Comparison of ENCODE assay signal across 7 cellular contexts in the genomic region with DNA sequence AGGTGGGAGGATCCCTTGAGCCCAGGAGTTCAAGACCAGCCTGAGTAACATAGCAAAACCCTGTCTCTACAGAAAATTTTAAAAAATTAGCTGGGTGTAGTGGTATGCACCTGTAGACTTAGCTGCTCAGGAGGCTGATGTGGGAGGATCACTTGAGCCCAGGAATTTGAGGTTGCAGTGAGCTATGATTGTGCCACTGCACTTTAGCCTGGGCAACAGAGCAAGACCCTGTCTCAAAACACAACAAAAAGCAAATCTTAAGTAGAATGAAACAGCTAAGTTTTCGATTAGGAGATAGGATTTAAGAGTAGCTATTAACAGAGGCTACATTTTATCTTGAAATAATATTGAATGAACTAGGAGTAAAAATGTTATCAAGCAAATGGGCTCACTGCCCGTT. TPM values are rescaled to one million over a fixed set of nuclear protein-coding genes. Genes with fewer than 3 reads are reported as not detected.
DNase-seq lines count a peak whose midpoint lies in the region; ATAC-seq, FAIRE-seq and TF ChIP-seq lines count a peak whose summit lies in the region.
"Not testable (repeated sequence)": the region's sequence is repeated elsewhere in the genome, so short reads cannot be mapped to it uniquely, and the experiment has no call there.

No MANE protein-coding gene starts in this region.

- not testable (repeated sequence) for H3K23ac ChIP-seq in H1 (ENCODE audit: insufficient read length)

- H3K9me3 ChIP-seq in CD4-positive, alpha-beta T cell (ENCODE audit: control insufficient read depth, low read length); HEK293 (ENCODE audit: control insufficient read depth, insufficient read depth, low read depth, low read length); H1 (ENCODE audit: insufficient read depth in 2 of 2, low read depth in 1 of 2, low read length in 1 of 2); HepG2 (ENCODE audit: low read length): not testable (repeated sequence)

- H3K9ac ChIP-seq in H1 (replicated peaks in 1 of 4; ENCODE audit: extremely low read depth in 1 of 4, low read depth in 3 of 4, low read length in 3 of 4); HepG2 (ENCODE audit: insufficient read depth, low read depth, low read length): not testable (repeated sequence)

- not testable (repeated sequence) for H3K4ac ChIP-seq in H1 (replicated peaks; ENCODE audit: insufficient read length, low read depth, low read length)

- H3K27ac Mint-ChIP-seq in CD4-positive, alpha-beta T cell; WTC11; activated CD4-positive, alpha-beta T cell treated with anti-CD3 and anti-CD28 coated beads, Interleukin-2, amount 10 ng/mL, durations not matched to agents 24 days and 14 days; neural crest cell (ENCODE audit: unreplicated experiment): not testable (repeated sequence)

- not testable (repeated sequence) for H3K9me3 Mint-ChIP-seq in CD4-positive, alpha-beta T cell; WTC11; activated CD4-positive, alpha-beta T cell treated with anti-CD3 and anti-CD28 coated beads, Interleukin-2, amount 10 ng/mL, durations not matched to agents 24 days and 14 days; neural crest cell

- BruUV-seq in HepG2 (replicated peaks; lab: Mats Ljungman, UMichigan) = not testable (repeated sequence)

- not testable (repeated sequence) for DNase-seq in CD4-positive, alpha-beta T cell; WTC11 (ENCODE audit: low spot score); H1 (ENCODE audit: low read depth in 1 of 2, low spot score in 2 of 2); HepG2 (ENCODE audit: low spot score); neural crest cell (ENCODE audit: low read depth, low spot score)
- peak; percentile 27 for DNase-seq in activated CD4-positive, alpha-beta T cell treated with anti-CD3 and anti-CD28 coated beads, Interleukin-2, amount 10 ng/mL, durations not matched to agents 24 days and 14 days

- not testable (repeated sequence) for H3K14ac ChIP-seq in H1 (ENCODE audit: insufficient read length)

- not testable (repeated sequence) for FAIRE-seq in H1 (lab: Jason Lieb, UNC); HepG2 (lab: Jason Lieb, UNC)

- peaks cover 17% of the 10 kb centered on the region for H3K36me3 Mint-ChIP-seq in CD4-positive, alpha-beta T cell (ENCODE audit: low read depth)
- peaks cover 16% of the 10 kb centered on the region for H3K36me3 Mint-ChIP-seq in WTC11
- H3K36me3 Mint-ChIP-seq in activated CD4-positive, alpha-beta T cell treated with anti-CD3 and anti-CD28 coated beads, Interleukin-2, amount 10 ng/mL, durations not matched to agents 24 days and 14 days (ENCODE audit: low read depth) = peaks cover 13% of the 10 kb centered on the region
- H3K36me3 Mint-ChIP-seq in neural crest cell (ENCODE audit: low read depth) = not testable (repeated sequence)

- not testable (repeated sequence) for H2BK12ac ChIP-seq in H1 (ENCODE audit: low read depth, low read length)

- POLR2A ChIA-PET in CD4-positive, alpha-beta T cell (lab: Charles Lee) = interaction anchor here (0.6 kb wide), 1 partner anchor 1131 kb away, joined by 3 read pairs; no protein-coding TSS in a partner anchor
- POLR2A ChIA-PET in HEK293 (lab: Yijun Ruan, JAX); HepG2 (lab: Yijun Ruan, JAX): not testable (repeated sequence)
- POLR2A ChIA-PET in WTC11 (lab: Charles Lee) (interaction anchor here (0.6 kb wide), 1 partner anchor 202 kb away, joined by 7 read pairs; no protein-coding TSS in a partner anchor), H1 (lab: Charles Lee; ENCODE audit: partially characterized antibody) (interaction anchor here (0.6 to 1.3 kb wide), 4 partner anchors 9 to 187 kb away, joined by 3 to 4 read pairs (median 3); a partner anchor contains a TSS)

- not testable (repeated sequence) for H3K18ac ChIP-seq in H1 (ENCODE audit: extremely low read depth, low read length)

- H3K36me3 ChIP-seq in HEK293 (ENCODE audit: control insufficient read depth in 2 of 2, insufficient read depth in 1 of 2, low read length in 2 of 2); H1 (ENCODE audit: control insufficient read depth in 2 of 4, insufficient read depth in 4 of 4, low read length in 3 of 4); HepG2 (replicated peaks in 1 of 2; ENCODE audit: control insufficient read depth in 1 of 2, insufficient read depth in 2 of 2, low read length in 2 of 2): not testable (repeated sequence)

- H3K79me1 ChIP-seq in H1 (ENCODE audit: low read depth, low read length) = not testable (repeated sequence)

- not testable (repeated sequence) for H2AFZ ChIP-seq in H1 (ENCODE audit: low read length); HepG2 (ENCODE audit: low read length)

- 96% methylated on average over 2 of the region's 2 CpGs; no CpG with 5 or more reads in 1 of the 2 experiments for WGBS in H1 (ENCODE audit: extremely low coverage in 1 of 2, insufficient coverage in 1 of 2, insufficient read length in 1 of 2, insufficient replicate concordance in 2 of 2, low coverage in 1 of 2, low lambda C conversion rate in 2 of 2, missing lambda C conversion rate in 1 of 2), 2 experiments
- WGBS in HepG2 (ENCODE audit: low lambda C conversion rate) = 51% methylated on average over 2 of the region's 2 CpGs

- TF ChIP-seq CTCF in CD4-positive, alpha-beta T cell (IDR thresholded peaks at IDR 0.05); HEK293 (tag by site-specific recombination; IDR thresholded peaks at IDR 0.05); WTC11 (IDR thresholded peaks at IDR 0.05); H1 (IDR thresholded peaks at IDR 0.05; ENCODE audit: control extremely low read depth in 1 of 3, insufficient read depth in 1 of 3, low read depth in 1 of 3, low read length in 3 of 3); HepG2 (CRISPR knock-in tag; IDR thresholded peaks at IDR 0.05); neural crest cell (conservative IDR thresholded peaks at IDR 0.05): not testable (repeated sequence)

- H3K27ac ChIP-seq in CD4-positive, alpha-beta T cell (ENCODE audit: low read depth, low read length); HEK293 (ENCODE audit: extremely low read depth, low read depth, low read length); H1 (ENCODE audit: low read depth, low read length); HepG2 (ENCODE audit: extremely low read length, insufficient read depth, low read length): not testable (repeated sequence)

- TF ChIP-seq POLR2A in H1 (IDR thresholded peaks at IDR 0.05; ENCODE audit: control extremely low read depth in 1 of 2, low read depth in 2 of 2, low read length in 2 of 2); HepG2 (IDR thresholded peaks at IDR 0.05; ENCODE audit: insufficient read depth in 1 of 2, low read depth in 2 of 2, low read length in 2 of 2): not testable (repeated sequence)

- not testable (repeated sequence) for H3K4me3 ChIP-seq in HEK293 (ENCODE audit: low read depth, low read length); H1 (ENCODE audit: extremely low read depth in 1 of 4, insufficient read depth in 2 of 4, low read depth in 3 of 4, low read length in 4 of 4); HepG2 (replicated peaks in 1 of 3; ENCODE audit: insufficient read depth in 1 of 3, low read depth in 2 of 3, low read length in 3 of 3)

- TF ChIP-seq EP300 in H1 (IDR thresholded peaks at IDR 0.05; ENCODE audit: borderline replicate concordance in 1 of 2, low read depth in 2 of 2, low read length in 2 of 2); HepG2 (IDR thresholded peaks at IDR 0.05; ENCODE audit: low read depth in 2 of 2, low read length in 2 of 2); HepG2 (CRISPR knock-in tag; IDR thresholded peaks at IDR 0.05; ENCODE audit: borderline replicate concordance): not testable (repeated sequence)

- not testable (repeated sequence) for ATAC-seq in CD4-positive, alpha-beta T cell (ENCODE audit: poor library complexity); WTC11; HepG2

- not testable (repeated sequence) for H3K23me2 ChIP-seq in H1 (ENCODE audit: low read depth, low read length)

- in situ Hi-C loops in HepG2 (cut with HindIII; ENCODE audit: extremely low pct_ligation_motif_present, low pct_unique_long_range_greater_than_20kb) = not testable (repeated sequence)

- H4K91ac ChIP-seq in H1 (replicated peaks; ENCODE audit: insufficient read length, low read length) = not testable (repeated sequence)

- H3K4me3 Mint-ChIP-seq in CD4-positive, alpha-beta T cell = peak overlapping the region; percentile 65
- H3K4me3 Mint-ChIP-seq in WTC11; activated CD4-positive, alpha-beta T cell treated with anti-CD3 and anti-CD28 coated beads, Interleukin-2, amount 10 ng/mL, durations not matched to agents 24 days and 14 days: not testable (repeated sequence)
- peak overlapping the region; percentile 69 for H3K4me3 Mint-ChIP-seq in neural crest cell

- TF ChIP-seq RAD21 in H1 (IDR thresholded peaks at IDR 0.05 in 1 of 2, conservative IDR thresholded peaks at IDR 0.05 in 1 of 2; ENCODE audit: low read depth in 2 of 2, low read length in 2 of 2); HepG2 (CRISPR knock-in tag; IDR thresholded peaks at IDR 0.05): not testable (repeated sequence)

- H2BK20ac ChIP-seq in H1 (ENCODE audit: low read length) = 0 out of 2 replicates have a peak overlapping the region, but pooled peaks have one; percentile 84

- peaks cover 12 to 17% of the 10 kb centered on the region in 2 experiments; a peak in 3 of 4 replicates for H3K79me2 ChIP-seq in H1 (ENCODE audit: control insufficient read depth in 1 of 2, insufficient read depth in 2 of 2, low read length in 2 of 2)
- H3K79me2 ChIP-seq in HepG2 (ENCODE audit: insufficient read depth, low read length) = peaks cover 15% of the 10 kb centered on the region

- not testable (repeated sequence) for H3K27me3 Mint-ChIP-seq in CD4-positive, alpha-beta T cell; WTC11 (ENCODE audit: low read depth); neural crest cell (ENCODE audit: low read depth)
- peaks cover 36% of the 10 kb centered on the region for H3K27me3 Mint-ChIP-seq in activated CD4-positive, alpha-beta T cell treated with anti-CD3 and anti-CD28 coated beads, Interleukin-2, amount 10 ng/mL, durations not matched to agents 24 days and 14 days

- H3K4me1 ChIP-seq in HEK293 (ENCODE audit: control insufficient read depth, insufficient read depth, low read length); H1 (replicated peaks in 1 of 4; ENCODE audit: control insufficient read depth in 3 of 4, insufficient read depth in 4 of 4, low read length in 3 of 4): not testable (repeated sequence)
- peaks cover 11% of the 10 kb centered on the region for H3K4me1 ChIP-seq in HepG2 (ENCODE audit: insufficient read depth, low read length)

- H2AK5ac ChIP-seq in H1 (ENCODE audit: low read depth, low read length) = not testable (repeated sequence)

- CTCF ChIA-PET in CD4-positive, alpha-beta T cell (lab: Charles Lee); WTC11 (lab: Charles Lee); H1 (lab: Charles Lee; ENCODE audit: partially characterized antibody); HepG2 (lab: Yijun Ruan, JAX; ENCODE audit: low intra/inter-chr PET ratio, low total read pairs): not testable (repeated sequence)
- CTCF ChIA-PET in HEK293 (lab: Yijun Ruan, JAX) = interaction anchor here (0.6 kb wide), 1 partner anchor 221 kb away, joined by 3 read pairs; no protein-coding TSS in a partner anchor

- H4K20me1 ChIP-seq in H1 (replicated peaks in 1 of 2; ENCODE audit: control insufficient read depth in 1 of 2, insufficient read depth in 2 of 2, low read length in 2 of 2); HepG2 (ENCODE audit: insufficient read depth, low read length): not testable (repeated sequence)

- not testable (repeated sequence) for H3K56ac ChIP-seq in H1 (replicated peaks; ENCODE audit: insufficient read length, low read depth, low read length)

- not testable (repeated sequence) for H3K27me3 ChIP-seq in CD4-positive, alpha-beta T cell (ENCODE audit: control insufficient read depth, insufficient read depth, low read length); H1 (replicated peaks in 1 of 4; ENCODE audit: control insufficient read depth in 3 of 4, extremely low read depth in 1 of 4, insufficient read depth in 3 of 4, low read length in 3 of 4); HepG2 (ENCODE audit: control insufficient read depth in 1 of 2, insufficient read depth in 2 of 2, low read length in 2 of 2)

- not testable (repeated sequence) for H4K8ac ChIP-seq in H1 (ENCODE audit: extremely low read depth, insufficient read depth, low read length)

- H3K4me1 Mint-ChIP-seq in CD4-positive, alpha-beta T cell (ENCODE audit: low read depth) = peaks cover 20% of the 10 kb centered on the region
- peaks cover 31% of the 10 kb centered on the region for H3K4me1 Mint-ChIP-seq in WTC11
- H3K4me1 Mint-ChIP-seq in activated CD4-positive, alpha-beta T cell treated with anti-CD3 and anti-CD28 coated beads, Interleukin-2, amount 10 ng/mL, durations not matched to agents 24 days and 14 days = peaks cover 16% of the 10 kb centered on the region
- peaks cover 30% of the 10 kb centered on the region for H3K4me1 Mint-ChIP-seq in neural crest cell

- not testable (repeated sequence) for H3K4me2 ChIP-seq in H1 (ENCODE audit: insufficient read depth in 1 of 2, low read depth in 2 of 2, low read length in 2 of 2); HepG2 (ENCODE audit: low read depth, low read length)

- intact Hi-C loops in CD4-positive, alpha-beta T cell (cut with DNase I, micrococcal nuclease); HepG2 (cut with micrococcal nuclease; ENCODE audit: unreplicated experiment): not testable (repeated sequence)
- intact Hi-C loops in activated CD4-positive, alpha-beta T cell treated with anti-CD3 and anti-CD28 coated beads, Interleukin-2, amount 10 ng/mL, durations not matched to agents 24 days and 14 days (cut with micrococcal nuclease) = loop anchor here (10.0 kb wide), 2 partner anchors 647 to 837 kb away; a partner anchor contains a TSS

- not testable (repeated sequence) for H2BK120ac ChIP-seq in H1 (replicated peaks; ENCODE audit: low read depth, low read length)

- H2BK5ac ChIP-seq in H1 (ENCODE audit: low read depth, low read length) = not testable (repeated sequence)

- not testable (repeated sequence) for H2BK15ac ChIP-seq in H1 (ENCODE audit: low read length)

- H4K5ac ChIP-seq in H1 (ENCODE audit: insufficient read length, low read depth, low read length) = not testable (repeated sequence)

RNA-seq across cellular contexts. Expression of a gene that starts 3.3 kb away (rescaled TPM):
- total RNA-seq in CD4-positive, alpha-beta T cell = 10 to 100 TPM in 1 of 2 experiments, 1 to 10 TPM in 1; 9.5 to 10.3 TPM
- total RNA-seq in WTC11 (2021) (365 to 419 TPM (median 379 TPM) in 3 replicates), HepG2 (2016; rRNA removed; fragmentation: Illumina TruSeq; extraction: Trizol) (84.6 and 140 TPM in 2 replicates), neural crest cell (187 and 190 TPM in 2 replicates)
- total RNA-seq in activated CD4-positive, alpha-beta T cell treated with anti-CD3 and anti-CD28 coated beads, Interleukin-2, amount 10 ng/mL, durations not matched to agents 24 days and 14 days = 247 and 274 TPM in 2 replicates
- 353 and 371 TPM in 2 replicates for total RNA-seq in H1 (2021; fragmentation: NEBNext Ultra II Directional; extraction: Animal tissue kit (Norgen Biotek cat#: 25700))
- polyA plus RNA-seq in H1 (2011; rRNA removed) (112 and 147 TPM in 2 replicates), HepG2 (2011; rRNA removed) (16.0 and 22.6 TPM in 2 replicates)
- polyA plus RNA-seq in H1 (2011; cell fraction: cytosol; rRNA removed) = 161 TPM
- polyA plus RNA-seq in H1 (2011; cell fraction: nucleus; rRNA removed) = 123 TPM
- polyA plus RNA-seq in H1 (2012, experiment 1 of 2) = 94.1 to 110 TPM (median 103 TPM) in 4 replicates
- polyA plus RNA-seq in H1 (2012, experiment 2 of 2) = 8.7 TPM
- polyA plus RNA-seq in H1 (2013, experiment 1 of 2) = 144 TPM
- polyA plus RNA-seq in H1 (2013, experiment 2 of 2) = 133 TPM
- polyA minus RNA-seq in H1 (2011; rRNA and poly(A)+ RNA removed) = 164 and 201 TPM in 2 replicates
- 177 TPM for polyA minus RNA-seq in H1 (2011; cell fraction: cytosol; rRNA and poly(A)+ RNA removed)
- polyA minus RNA-seq in H1 (2011; cell fraction: nucleus; rRNA and poly(A)+ RNA removed) = 281 TPM
- total RNA-seq in HepG2 (2016; cell fraction: cytosol; rRNA removed; fragmentation: Illumina TruSeq; extraction: Trizol; ENCODE audit: low read depth) = 9.2 and 11.2 TPM in 2 replicates
- total RNA-seq in HepG2 (2016; cell fraction: insoluble cytoplasmic fraction; rRNA removed; fragmentation: Illumina TruSeq; extraction: Trizol) = 88.5 and 136 TPM in 2 replicates
- 17.9 and 20.9 TPM in 2 replicates for total RNA-seq in HepG2 (2016; cell fraction: membrane; rRNA removed; fragmentation: Illumina TruSeq; extraction: Trizol)
- total RNA-seq in HepG2 (2016; cell fraction: nucleus; rRNA removed; fragmentation: Illumina TruSeq; extraction: Trizol) = 129 and 150 TPM in 2 replicates
- polyA plus RNA-seq in HepG2 (2011; cell fraction: cytosol; rRNA removed) = 10.1 and 10.8 TPM in 2 replicates
- polyA plus RNA-seq in HepG2 (2011; cell fraction: nucleus; rRNA removed) = 25.9 and 33.8 TPM in 2 replicates
- polyA plus RNA-seq in HepG2 (2012) = 8.2 and 11.9 TPM in 2 replicates
- polyA plus RNA-seq in HepG2 (2016; cell fraction: cytosol; fragmentation: Illumina TruSeq; extraction: Trizol; ENCODE audit: low read depth) = 1.6 and 1.7 TPM in 2 replicates
- polyA plus RNA-seq in HepG2 (2016; cell fraction: insoluble cytoplasmic fraction; fragmentation: Illumina TruSeq; extraction: Trizol; ENCODE audit: low read depth) = 56.9 and 62.1 TPM in 2 replicates
- polyA plus RNA-seq in HepG2 (2016; cell fraction: membrane; fragmentation: Illumina TruSeq; extraction: Trizol; ENCODE audit: low read depth) = 7.1 and 7.9 TPM in 2 replicates
- polyA plus RNA-seq in HepG2 (2016; cell fraction: nucleus; fragmentation: Illumina TruSeq; extraction: Trizol; ENCODE audit: insufficient read depth, low read depth) = 90.9 and 98.6 TPM in 2 replicates
- polyA minus RNA-seq in HepG2 (2011; rRNA and poly(A)+ RNA removed; ENCODE audit: low replicate concordance) = 16.3 and 52.7 TPM in 2 replicates
- polyA minus RNA-seq in HepG2 (2011; cell fraction: cytosol; rRNA and poly(A)+ RNA removed) = 20.2 and 25.1 TPM in 2 replicates
- 64.5 and 94.2 TPM in 2 replicates for polyA minus RNA-seq in HepG2 (2011; cell fraction: nucleus; rRNA and poly(A)+ RNA removed)
